In the genomic region with DNA sequence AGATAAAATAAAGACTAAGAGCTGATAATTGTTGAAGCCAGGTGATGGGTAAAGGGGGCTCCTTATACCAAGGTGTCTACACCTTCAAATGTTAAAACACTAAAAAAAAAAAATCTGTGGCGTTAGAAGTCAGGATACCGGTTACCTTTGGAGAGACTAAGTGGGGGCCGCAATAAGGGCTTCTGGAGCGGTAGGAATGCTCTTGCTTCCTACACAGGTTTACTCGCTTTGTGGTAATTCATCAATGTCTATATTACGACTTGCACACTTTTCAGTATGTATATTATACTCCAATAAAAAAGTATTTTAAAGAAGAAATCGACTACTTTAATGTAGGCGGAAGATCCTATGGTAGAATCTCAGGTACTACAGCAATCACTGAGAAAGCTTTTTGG, we compare ENCODE assay signal across 8 cellular contexts. TPM values are rescaled to one million over a fixed set of nuclear protein-coding genes. Genes with fewer than 3 reads are reported as not detected.
DNase-seq lines count a peak whose midpoint lies in the region; ATAC-seq and TF ChIP-seq lines count a peak whose summit lies in the region.

No MANE protein-coding gene starts in this region.

- no peaks in the 10 kb centered on the region for H3K27me3 Mint-ChIP-seq in CD4-positive, CD25-positive, alpha-beta regulatory T cell
- H3K27me3 Mint-ChIP-seq in neural crest cell (ENCODE audit: low read depth), result no peaks in the 10 kb centered on the region

- H3K9me3 Mint-ChIP-seq in CD4-positive, CD25-positive, alpha-beta regulatory T cell, result no peaks in the 10 kb centered on the region
- no peaks in the 10 kb centered on the region for H3K9me3 Mint-ChIP-seq in neural crest cell

- H3K4me3 ChIP-seq in CD4-positive, CD25-positive, alpha-beta regulatory T cell (ENCODE audit: low read depth, low read length), result peak overlapping the region; percentile 85
- H3K4me3 ChIP-seq in effector memory CD4-positive, alpha-beta T cell (ENCODE audit: insufficient read depth, low read depth, low read length, poor library complexity, severe bottlenecking), result peak overlapping the region; percentile 74

- H3K27me3 ChIP-seq in CD4-positive, CD25-positive, alpha-beta regulatory T cell (ENCODE audit: control insufficient read depth, insufficient read depth, low read length), result no peaks in the 10 kb centered on the region
- H3K27me3 ChIP-seq in effector memory CD4-positive, alpha-beta T cell (replicated peaks; ENCODE audit: control insufficient read depth, insufficient read depth, low read length, poor library complexity, severe bottlenecking), result no peaks in the 10 kb centered on the region

- no peak for TF ChIP-seq CTCF in neural crest cell (conservative IDR thresholded peaks at IDR 0.05)
- TF ChIP-seq CTCF in GM10266 (IDR thresholded peaks at IDR 0.05; ENCODE audit: control insufficient read depth, insufficient read depth, low read depth, missing control alignments), result no peak

- H3K4me3 Mint-ChIP-seq in CD4-positive, CD25-positive, alpha-beta regulatory T cell, result peak overlapping the region; percentile 82 to 93 (median 92)
- peak overlapping the region; percentile 90 for H3K4me3 Mint-ChIP-seq in neural crest cell

- peak overlapping the region; percentile 93 for H3K27ac ChIP-seq in CD4-positive, CD25-positive, alpha-beta regulatory T cell (ENCODE audit: insufficient read depth, low read length, poor library complexity, severe bottlenecking)
- H3K27ac ChIP-seq in effector memory CD4-positive, alpha-beta T cell (ENCODE audit: insufficient read depth, low read length, poor library complexity, severe bottlenecking), result peak overlapping the region; percentile 84

- DNase-seq in CD4-positive, CD25-positive, alpha-beta regulatory T cell, result no peak
- DNase-seq in NCI-H146 (lab: John Stamatoyannopoulos, UW) (peak; percentile 41), neural crest cell (ENCODE audit: low read depth, low spot score) (no peak), GM10266 (ENCODE audit: extremely low spot score) (no peak), COR-L47 (lab: John Stamatoyannopoulos, UW) (no peak)
- no peak for DNase-seq in effector memory CD4-positive, alpha-beta T cell

- peaks cover 14% of the 10 kb centered on the region for H3K4me1 ChIP-seq in CD4-positive, CD25-positive, alpha-beta regulatory T cell (ENCODE audit: control insufficient read depth, insufficient read depth, low read length, poor library complexity, severe bottlenecking)
- no peaks in the 10 kb centered on the region for H3K4me1 ChIP-seq in effector memory CD4-positive, alpha-beta T cell (ENCODE audit: control insufficient read depth, insufficient read depth, low read length, poor library complexity, severe bottlenecking)

- peaks cover 18 to 27% (median 21%) of the 10 kb centered on the region in 4 donors for H3K4me1 Mint-ChIP-seq in CD4-positive, CD25-positive, alpha-beta regulatory T cell
- H3K4me1 Mint-ChIP-seq in neural crest cell, result peaks cover 33% of the 10 kb centered on the region

- H3K36me3 ChIP-seq in CD4-positive, CD25-positive, alpha-beta regulatory T cell (ENCODE audit: control insufficient read depth, insufficient read depth, low read length), result peaks cover 15% of the 10 kb centered on the region
- peaks cover 10% of the 10 kb centered on the region for H3K36me3 ChIP-seq in effector memory CD4-positive, alpha-beta T cell (ENCODE audit: control insufficient read depth, insufficient read depth, low read length)

- ATAC-seq in CD4-positive, CD25-positive, alpha-beta regulatory T cell (ENCODE audit: low read depth in 2 of 2), result no peak
- ATAC-seq in HG03571 (IDR thresholded peaks at IDR 0.05; ENCODE audit: unreplicated experiment) (no peak), HG03108 (IDR thresholded peaks at IDR 0.05; ENCODE audit: unreplicated experiment) (no peak)

- peak overlapping the region; percentile 95 for H3K27ac Mint-ChIP-seq in CD4-positive, CD25-positive, alpha-beta regulatory T cell
- H3K27ac Mint-ChIP-seq in neural crest cell (ENCODE audit: unreplicated experiment), result peak overlapping the region; percentile 93

- H3K9me3 ChIP-seq in CD4-positive, CD25-positive, alpha-beta regulatory T cell (ENCODE audit: control insufficient read depth in 2 of 2, low read length in 2 of 2), result no peaks in the 10 kb centered on the region
- H3K9me3 ChIP-seq in effector memory CD4-positive, alpha-beta T cell (ENCODE audit: control insufficient read depth, low read length), result no peaks in the 10 kb centered on the region

- H3K36me3 Mint-ChIP-seq in CD4-positive, CD25-positive, alpha-beta regulatory T cell, result peaks cover 6% of the 10 kb centered on the region
- no peaks in the 10 kb centered on the region for H3K36me3 Mint-ChIP-seq in neural crest cell (ENCODE audit: low read depth)

RNA-seq across cellular contexts. Expression of a gene that starts 12.5 kb away (rescaled TPM):
- total RNA-seq in CD4-positive, CD25-positive, alpha-beta regulatory T cell, result 36.2 TPM
- 10 to 100 TPM; 39.0 to 53.1 (median 43.4) TPM for polyA plus RNA-seq in CD4-positive, CD25-positive, alpha-beta regulatory T cell
- total RNA-seq in neural crest cell, result 86.5 and 89.7 TPM in 2 replicates

RNA-seq across cellular contexts. Expression of a gene that starts 12.6 kb away (rescaled TPM):
- 3.4 TPM for total RNA-seq in CD4-positive, CD25-positive, alpha-beta regulatory T cell
- 1 to 10 TPM; 5.4 to 6.5 (median 5.9) TPM for polyA plus RNA-seq in CD4-positive, CD25-positive, alpha-beta regulatory T cell
- total RNA-seq in neural crest cell, result 13.6 and 15.6 TPM in 2 replicates
